ENCODE assay signal across 8 cellular contexts in the genomic region with DNA sequence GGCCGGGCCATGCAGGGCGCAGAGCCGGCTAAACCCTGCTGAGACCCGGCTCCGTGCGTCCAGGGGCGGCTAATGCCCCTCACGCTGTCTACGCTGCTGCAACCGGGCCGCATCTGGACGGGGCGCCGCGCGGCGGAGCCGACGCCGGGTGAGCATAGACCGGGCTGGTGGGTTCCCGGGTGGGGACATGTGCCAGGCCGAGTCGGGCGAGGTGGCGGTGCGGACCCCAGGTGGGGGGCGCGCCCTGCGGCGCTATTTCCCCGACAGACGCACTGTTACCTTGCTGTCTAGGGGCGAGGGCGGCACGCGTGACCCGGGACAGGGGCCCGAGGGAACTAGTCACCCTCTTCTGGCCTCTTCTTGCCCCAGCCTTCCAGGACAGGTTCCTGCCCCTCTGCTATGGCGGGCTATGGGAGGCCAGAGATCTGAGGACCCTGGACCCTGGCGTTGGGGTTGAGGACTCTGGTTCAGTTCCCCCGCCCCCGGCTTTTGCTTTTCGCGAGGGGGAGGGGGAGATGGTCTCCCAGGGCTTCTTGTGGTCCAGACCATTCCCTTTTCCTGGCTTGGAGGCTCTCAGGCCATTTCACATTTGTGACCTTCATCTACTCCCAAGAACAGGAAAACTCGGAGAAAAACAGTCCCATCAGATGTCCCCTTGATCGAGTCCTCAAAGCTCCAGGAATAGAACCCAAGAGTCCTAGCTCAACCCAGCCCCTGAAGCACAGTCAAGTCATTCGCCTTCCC. TPM values are rescaled to one million over a fixed set of nuclear protein-coding genes. Genes with fewer than 3 reads are reported as not detected.
DNase-seq lines count a peak whose midpoint lies in the region; ATAC-seq and TF ChIP-seq lines count a peak whose summit lies in the region.

No MANE protein-coding gene starts in this region.

- H3K4me1 Mint-ChIP-seq in T-helper 2 cell treated with Interferon-gamma antibody and Interleukin-4, amounts not matched to agents 5 μg/mL and 100 μg/mL, for 36 hours (ENCODE audit: low read depth): peaks cover 8% of the 10 kb centered on the region
- H3K4me1 Mint-ChIP-seq in activated CD8-positive, alpha-beta T cell treated with anti-CD3 and anti-CD28 coated beads for 36 hours (ENCODE audit: low read depth): peaks cover 6% of the 10 kb centered on the region

- WGBS in sigmoid colon, 2 donors: 1% methylated on average over 48 of the region's 48 CpGs

- H3K27ac Mint-ChIP-seq in T-helper 2 cell treated with Interferon-gamma antibody and Interleukin-4, amounts not matched to agents 5 μg/mL and 100 μg/mL, for 36 hours: peak overlapping the region; percentile 94
- peak overlapping the region; percentile 65 for H3K27ac Mint-ChIP-seq in activated CD8-positive, alpha-beta T cell treated with anti-CD3 and anti-CD28 coated beads for 36 hours

- H3K27me3 ChIP-seq in right atrium auricular region: no peaks in the 10 kb centered on the region
- no peaks in the 10 kb centered on the region for H3K27me3 ChIP-seq in sigmoid colon

- H3K9me3 ChIP-seq in right atrium auricular region: no peaks in the 10 kb centered on the region
- no peaks in the 10 kb centered on the region for H3K9me3 ChIP-seq in sigmoid colon

- H3K4me3 ChIP-seq in right atrium auricular region: peak overlapping the region; percentile 84 to 88
- H3K4me3 ChIP-seq in sigmoid colon: peak overlapping the region; percentile 69 to 91 (median 86)

- CTCF ChIA-PET in activated CD8-positive, alpha-beta T cell treated with anti-CD3 and anti-CD28 coated beads for 36 hours (lab: Charles Lee): interaction anchor here (0.6 to 1.4 kb wide), 22 partner anchors 10 to 213 kb away, joined by 3 to 21 read pairs (median 4); partner anchors contain the start of genes CERCAM, GOLGA2, SWI5 and URM1

- no peaks in the 10 kb centered on the region for H3K27me3 Mint-ChIP-seq in T-helper 2 cell treated with Interferon-gamma antibody and Interleukin-4, amounts not matched to agents 5 μg/mL and 100 μg/mL, for 36 hours (ENCODE audit: low read depth)
- no peaks in the 10 kb centered on the region for H3K27me3 Mint-ChIP-seq in activated CD8-positive, alpha-beta T cell treated with anti-CD3 and anti-CD28 coated beads for 36 hours

- TF ChIP-seq CTCF in activated CD8-positive, alpha-beta T cell treated with anti-CD3 and anti-CD28 coated beads for 36 hours (IDR thresholded peaks at IDR 0.05): no peak
- TF ChIP-seq CTCF in right atrium auricular region (IDR thresholded peaks at IDR 0.05): no peak
- TF ChIP-seq CTCF in sigmoid colon (IDR thresholded peaks at IDR 0.05): no peak

- H3K36me3 ChIP-seq in right atrium auricular region (peaks cover 32% of the 10 kb centered on the region), sigmoid colon (peaks cover 0 to 34% (median 24%) of the 10 kb centered on the region in 4 donors)

- no peak for TF ChIP-seq EP300 in sigmoid colon (IDR thresholded peaks at IDR 0.05)

- no peak for TF ChIP-seq POLR2A in sigmoid colon (IDR thresholded peaks at IDR 0.05)

- intact Hi-C loops in activated CD8-positive, alpha-beta T cell treated with anti-CD3 and anti-CD28 coated beads for 36 hours (cut with micrococcal nuclease): loop anchor here (2.0 kb wide), 1 partner anchor 46 kb away; no protein-coding TSS in a partner anchor
- intact Hi-C loops in sigmoid colon (cut with DNase I): loop anchor here (2.0 kb wide), 3 partner anchors 18 to 46 kb away; partner anchors contain the start of genes COQ4, TRUB2 and URM1

- ATAC-seq in HG03139 (IDR thresholded peaks at IDR 0.05; ENCODE audit: unreplicated experiment): peak; percentile 10
- ATAC-seq in activated CD8-positive, alpha-beta T cell treated with anti-CD3 and anti-CD28 coated beads for 36 hours: peak; percentile 43

- no peaks in the 10 kb centered on the region for H3K9me3 Mint-ChIP-seq in T-helper 2 cell treated with Interferon-gamma antibody and Interleukin-4, amounts not matched to agents 5 μg/mL and 100 μg/mL, for 36 hours
- no peaks in the 10 kb centered on the region for H3K9me3 Mint-ChIP-seq in activated CD8-positive, alpha-beta T cell treated with anti-CD3 and anti-CD28 coated beads for 36 hours

- POLR2A ChIA-PET in activated CD8-positive, alpha-beta T cell treated with anti-CD3 and anti-CD28 coated beads for 36 hours (lab: Charles Lee): interaction anchor here (0.7 to 1.8 kb wide), 8 partner anchors 8 to 478 kb away, joined by 3 to 5 read pairs (median 3); partner anchors contain the start of genes CIZ1 and TRUB2

- H3K4me1 ChIP-seq in right atrium auricular region: peaks cover 0 to 15% of the 10 kb centered on the region in 2 donors
- H3K4me1 ChIP-seq in sigmoid colon: peaks cover 0 to 18% (median 14%) of the 10 kb centered on the region in 4 donors

- peak overlapping the region; percentile 71 to 82 for H3K27ac ChIP-seq in right atrium auricular region
- H3K27ac ChIP-seq in sigmoid colon: peak overlapping the region; percentile 85 to 86 (median 85)

- peak overlapping the region; percentile 94 for H3K4me3 Mint-ChIP-seq in T-helper 2 cell treated with Interferon-gamma antibody and Interleukin-4, amounts not matched to agents 5 μg/mL and 100 μg/mL, for 36 hours
- H3K4me3 Mint-ChIP-seq in activated CD8-positive, alpha-beta T cell treated with anti-CD3 and anti-CD28 coated beads for 36 hours: peak overlapping the region; percentile 80

- peaks cover 5% of the 10 kb centered on the region for H3K36me3 Mint-ChIP-seq in T-helper 2 cell treated with Interferon-gamma antibody and Interleukin-4, amounts not matched to agents 5 μg/mL and 100 μg/mL, for 36 hours (ENCODE audit: low read depth)
- H3K36me3 Mint-ChIP-seq in activated CD8-positive, alpha-beta T cell treated with anti-CD3 and anti-CD28 coated beads for 36 hours (ENCODE audit: low read depth): peaks cover 9% of the 10 kb centered on the region

- DNase-seq in T-helper 2 cell treated with Interferon-gamma antibody and Interleukin-4, amounts not matched to agents 5 μg/mL and 100 μg/mL, for 36 hours (ENCODE audit: low spot score): peak; percentile 21
- DNase-seq in T-helper 2 cell (no peak), right atrium auricular region (ENCODE audit: low spot score) (no peak), sigmoid colon (no peak), cerebellum (ENCODE audit: low spot score) (no peak)
- DNase-seq in activated CD8-positive, alpha-beta T cell treated with anti-CD3 and anti-CD28 coated beads for 36 hours: peak; percentile 23
- DNase-seq in stimulated activated CD8-positive, alpha-beta memory T cell treated with anti-CD3 and anti-CD28 coated beads, Interleukin-4, amount 100 ng/mL, for 48 hours: no peak

RNA-seq across cellular contexts. Expression of gene SLC27A4, which starts 0.5 kb away (rescaled TPM):
- total RNA-seq in activated CD8-positive, alpha-beta T cell treated with anti-CD3 and anti-CD28 coated beads for 36 hours: 10 to 100 TPM; 10.5 to 11.2 TPM
- 10 to 100 TPM; 16.6 to 26.9 TPM for total RNA-seq in right atrium auricular region
- 10 to 100 TPM; 10.7 to 18.0 (median 12.0) TPM for total RNA-seq in sigmoid colon
- polyA plus RNA-seq in sigmoid colon: 10 to 100 TPM in 2 of 3 donors, 1 to 10 TPM in 1; 6.0 to 45.1 (median 14.3) TPM
- 20.1 TPM for total RNA-seq in cerebellum

RNA-seq across cellular contexts. Expression of gene COQ4, which starts 18.2 kb away (rescaled TPM):
- 10 to 100 TPM; 31.9 to 33.5 TPM for total RNA-seq in activated CD8-positive, alpha-beta T cell treated with anti-CD3 and anti-CD28 coated beads for 36 hours
- 10 to 100 TPM; 31.4 to 33.6 TPM for total RNA-seq in right atrium auricular region
- total RNA-seq in sigmoid colon: 10 to 100 TPM; 26.4 to 60.7 (median 29.7) TPM
- polyA plus RNA-seq in sigmoid colon: 10 to 100 TPM; 58.3 to 80.9 (median 67.0) TPM
- 33.6 TPM for total RNA-seq in cerebellum

RNA-seq across cellular contexts. Expression of gene TRUB2, which starts 18.6 kb away (rescaled TPM):
- total RNA-seq in activated CD8-positive, alpha-beta T cell treated with anti-CD3 and anti-CD28 coated beads for 36 hours: 10 to 100 TPM; 29.7 to 30.1 TPM
- total RNA-seq in right atrium auricular region (10 to 100 TPM in 1 of 2 donors, 1 to 10 TPM in 1; 9.3 to 10.2 TPM), sigmoid colon (10 to 100 TPM in 1 of 4 donors, 1 to 10 TPM in 3; 7.6 to 14.1 (median 9.1) TPM), cerebellum (12.8 TPM)
- 10 to 100 TPM; 16.7 to 20.8 (median 18.0) TPM for polyA plus RNA-seq in sigmoid colon

RNA-seq across cellular contexts. Expression of gene URM1, which starts 30.3 kb away (rescaled TPM):
- 10 to 100 TPM; 56.3 to 60.2 TPM for total RNA-seq in activated CD8-positive, alpha-beta T cell treated with anti-CD3 and anti-CD28 coated beads for 36 hours
- total RNA-seq in right atrium auricular region (10 to 100 TPM; 34.0 to 37.3 TPM), sigmoid colon (10 to 100 TPM; 16.3 to 25.1 (median 20.4) TPM), cerebellum (13.3 TPM)
- 10 to 100 TPM; 41.8 to 73.3 (median 60.1) TPM for polyA plus RNA-seq in sigmoid colon

Comparison
In these comparisons a context has a peak if more than half of its experiments do, and no peak if none do; other contexts are left out.
1. DNase-seq: peak in T-helper 2 cell treated with Interferon-gamma antibody and Interleukin-4, amounts not matched to agents 5 μg/mL and 100 μg/mL, for 36 hours (single experiment) and activated CD8-positive, alpha-beta T cell treated with anti-CD3 and anti-CD28 coated beads for 36 hours (single experiment); none in T-helper 2 cell (0 of 5), right atrium auricular region (single experiment), sigmoid colon (single experiment), stimulated activated CD8-positive, alpha-beta memory T cell treated with anti-CD3 and anti-CD28 coated beads, Interleukin-4, amount 100 ng/mL, for 48 hours (single experiment) and cerebellum (single experiment).